8 cellular contexts compared by ENCODE assay signal in the genomic region with DNA sequence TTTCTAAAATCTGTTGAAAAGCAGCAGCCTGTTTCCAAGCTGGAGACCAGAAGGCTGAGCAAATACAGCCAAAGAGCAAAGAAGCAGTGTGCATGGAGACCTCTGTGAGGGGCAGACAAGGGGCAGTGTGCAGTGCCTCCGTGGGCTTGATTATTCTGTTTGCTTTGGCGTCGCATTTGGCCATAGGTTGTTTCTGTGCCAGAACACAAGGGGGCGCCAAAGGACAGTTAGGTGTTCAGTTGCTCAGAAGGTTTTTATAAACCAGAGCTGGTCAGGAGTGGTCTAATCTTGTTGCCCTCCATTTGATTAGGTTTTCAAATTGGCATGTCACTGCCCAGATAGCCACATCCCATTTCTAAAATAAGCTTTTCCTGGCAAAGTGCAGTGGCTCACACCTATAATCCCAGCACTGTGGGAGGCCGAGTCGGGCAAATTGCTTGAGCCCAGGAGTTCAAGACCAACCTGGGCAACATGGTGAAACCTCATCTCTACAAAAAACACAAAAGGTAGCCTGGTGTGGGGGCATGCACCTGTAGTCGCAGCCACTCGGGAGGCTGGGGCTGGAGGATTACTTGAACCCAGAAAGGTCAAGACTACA. TPM values are rescaled to one million over a fixed set of nuclear protein-coding genes. Genes with fewer than 3 reads are reported as not detected.
DNase-seq lines count a peak whose midpoint lies in the region; ATAC-seq, FAIRE-seq and TF ChIP-seq lines count a peak whose summit lies in the region.

No MANE protein-coding gene starts in this region.

- TF ChIP-seq CTCF in GM12864 (IDR thresholded peaks at IDR 0.05; ENCODE audit: low read depth, low read length, missing control alignments): peak; percentile 90
- peak; percentile 54 to 85 for TF ChIP-seq CTCF in suprapubic skin (IDR thresholded peaks at IDR 0.05)

- peaks cover 3% of the 10 kb centered on the region for H3K4me1 ChIP-seq in suprapubic skin

- H3K9me3 ChIP-seq in suprapubic skin: no peaks in the 10 kb centered on the region

- no peak for ATAC-seq in HG02852 (IDR thresholded peaks at IDR 0.05; ENCODE audit: unreplicated experiment)

- H3K9me3 Mint-ChIP-seq in activated T-helper 1 cell treated with anti-CD3 and anti-CD28 coated beads, Interleukin-12 subunit alpha, Interleukin-12 subunit beta, Interleukin-2, Interleukin-4 antibody, amounts not matched to agents 30 ng/mL and 10 ng/mL and 1 ng/mL, durations not matched to agents 14 hours and 24 hours and 36 hours: no peaks in the 10 kb centered on the region

- H3K36me3 Mint-ChIP-seq in activated T-helper 1 cell treated with anti-CD3 and anti-CD28 coated beads, Interleukin-12 subunit alpha, Interleukin-12 subunit beta, Interleukin-2, Interleukin-4 antibody, amounts not matched to agents 30 ng/mL and 10 ng/mL and 1 ng/mL, durations not matched to agents 14 hours and 24 hours and 36 hours (ENCODE audit: low read depth): peaks cover 4% of the 10 kb centered on the region

- H3K27ac Mint-ChIP-seq in activated T-helper 1 cell treated with anti-CD3 and anti-CD28 coated beads, Interleukin-12 subunit alpha, Interleukin-12 subunit beta, Interleukin-2, Interleukin-4 antibody, amounts not matched to agents 30 ng/mL and 10 ng/mL and 1 ng/mL, durations not matched to agents 14 hours and 24 hours and 36 hours: no peak overlapping the region

- no peaks in the 10 kb centered on the region for H3K4me1 Mint-ChIP-seq in activated T-helper 1 cell treated with anti-CD3 and anti-CD28 coated beads, Interleukin-12 subunit alpha, Interleukin-12 subunit beta, Interleukin-2, Interleukin-4 antibody, amounts not matched to agents 30 ng/mL and 10 ng/mL and 1 ng/mL, durations not matched to agents 14 hours and 24 hours and 36 hours (ENCODE audit: low read depth)

- no peak for FAIRE-seq in RCC 7860 (lab: Jason Lieb, UNC)

- no peak overlapping the region for H3K4me3 Mint-ChIP-seq in activated T-helper 1 cell treated with anti-CD3 and anti-CD28 coated beads, Interleukin-12 subunit alpha, Interleukin-12 subunit beta, Interleukin-2, Interleukin-4 antibody, amounts not matched to agents 30 ng/mL and 10 ng/mL and 1 ng/mL, durations not matched to agents 14 hours and 24 hours and 36 hours

- 45% methylated on average over 8 of the region's 8 CpGs for WGBS in suprapubic skin

- H3K36me3 ChIP-seq in suprapubic skin: peaks cover 13% of the 10 kb centered on the region

- TF ChIP-seq POLR2A in suprapubic skin (IDR thresholded peaks at IDR 0.05): no peak

- no peaks in the 10 kb centered on the region for H3K27me3 Mint-ChIP-seq in activated T-helper 1 cell treated with anti-CD3 and anti-CD28 coated beads, Interleukin-12 subunit alpha, Interleukin-12 subunit beta, Interleukin-2, Interleukin-4 antibody, amounts not matched to agents 30 ng/mL and 10 ng/mL and 1 ng/mL, durations not matched to agents 14 hours and 24 hours and 36 hours (ENCODE audit: insufficient read depth)

- no peaks in the 10 kb centered on the region for H3K27me3 ChIP-seq in suprapubic skin

- no peak for TF ChIP-seq EP300 in suprapubic skin (IDR thresholded peaks at IDR 0.05)

- DNase-seq in GM12864 (ENCODE audit: low read depth) (no peak), HT-29 (ENCODE audit: low spot score) (peak; percentile 64), RCC 7860 (ENCODE audit: low spot score) (peak; percentile 29), fibroblast of the conjunctiva (ENCODE audit: low read depth) (peak; percentile 58), occipital lobe (lab: John Stamatoyannopoulos, UW) (peak; percentile 40), suprapubic skin (ENCODE audit: low spot score in 2 of 2) (no peak)
- DNase-seq in activated T-helper 1 cell treated with anti-CD3 and anti-CD28 coated beads, Interleukin-12 subunit alpha, Interleukin-12 subunit beta, Interleukin-2, Interleukin-4 antibody, amounts not matched to agents 30 ng/mL and 10 ng/mL and 1 ng/mL, durations not matched to agents 14 hours and 24 hours and 36 hours (ENCODE audit: low spot score): peak; percentile 60

- intact Hi-C loops in activated T-helper 1 cell treated with anti-CD3 and anti-CD28 coated beads, Interleukin-12 subunit alpha, Interleukin-12 subunit beta, Interleukin-2, Interleukin-4 antibody, amounts not matched to agents 30 ng/mL and 10 ng/mL and 1 ng/mL, durations not matched to agents 14 hours and 24 hours and 36 hours (cut with micrococcal nuclease): loop anchor here (1.0 to 5.0 kb wide), 3 partner anchors 38 to 86 kb away; partner anchors contain the start of genes ADPRM, SCO1 and TMEM220

- H3K27ac ChIP-seq in suprapubic skin: no peak overlapping the region

- H3K4me3 ChIP-seq in GM12864 (ENCODE audit: low read depth, low read length) (no peak overlapping the region), suprapubic skin (no peak overlapping the region)

RNA-seq across cellular contexts. Expression of gene MYH3, which starts 10.6 kb away (rescaled TPM):
- total RNA-seq in HT-29 (2014; rRNA removed; shearing (Covaris generic)): 0.25 and 1.0 TPM in 2 replicates
- total RNA-seq in activated T-helper 1 cell treated with anti-CD3 and anti-CD28 coated beads, Interleukin-12 subunit alpha, Interleukin-12 subunit beta, Interleukin-2, Interleukin-4 antibody, amounts not matched to agents 30 ng/mL and 10 ng/mL and 1 ng/mL, durations not matched to agents 14 hours and 24 hours and 36 hours: 6.5 and 7.3 TPM in 2 replicates
- total RNA-seq in occipital lobe (1.4 TPM), suprapubic skin (1 to 10 TPM in 2 of 4 donors, under 1 TPM in 2; 0.89 to 6.5 (median 1.1) TPM)

RNA-seq across cellular contexts. Expression of gene SCO1, which starts 50.8 kb away (rescaled TPM):
- total RNA-seq in HT-29 (2014; rRNA removed; shearing (Covaris generic)): 52.4 and 55.8 TPM in 2 replicates
- 42.0 and 43.7 TPM in 2 replicates for total RNA-seq in activated T-helper 1 cell treated with anti-CD3 and anti-CD28 coated beads, Interleukin-12 subunit alpha, Interleukin-12 subunit beta, Interleukin-2, Interleukin-4 antibody, amounts not matched to agents 30 ng/mL and 10 ng/mL and 1 ng/mL, durations not matched to agents 14 hours and 24 hours and 36 hours
- total RNA-seq in occipital lobe (8.4 TPM), suprapubic skin (10 to 100 TPM; 11.9 to 34.2 (median 14.1) TPM)

RNA-seq across cellular contexts. Expression of gene ADPRM, which starts 50.9 kb away (rescaled TPM):
- 1.4 and 2.7 TPM in 2 replicates for total RNA-seq in HT-29 (2014; rRNA removed; shearing (Covaris generic))
- total RNA-seq in activated T-helper 1 cell treated with anti-CD3 and anti-CD28 coated beads, Interleukin-12 subunit alpha, Interleukin-12 subunit beta, Interleukin-2, Interleukin-4 antibody, amounts not matched to agents 30 ng/mL and 10 ng/mL and 1 ng/mL, durations not matched to agents 14 hours and 24 hours and 36 hours: 10.3 and 12.6 TPM in 2 replicates
- 19.8 TPM for total RNA-seq in occipital lobe
- total RNA-seq in suprapubic skin: 10 to 100 TPM in 3 of 4 donors, 1 to 10 TPM in 1; 8.8 to 22.4 (median 10.6) TPM

Comparison
In these comparisons a context has a peak if more than half of its experiments do, and no peak if none do; other contexts are left out.
1. DNase-seq: peak in HT-29 (single experiment), RCC 7860 (single experiment), activated T-helper 1 cell treated with anti-CD3 and anti-CD28 coated beads, Interleukin-12 subunit alpha, Interleukin-12 subunit beta, Interleukin-2, Interleukin-4 antibody, amounts not matched to agents 30 ng/mL and 10 ng/mL and 1 ng/mL, durations not matched to agents 14 hours and 24 hours and 36 hours (single experiment), fibroblast of the conjunctiva (single experiment) and occipital lobe (single experiment); none in GM12864 (single experiment) and suprapubic skin (0 of 2).